In the genomic region with DNA sequence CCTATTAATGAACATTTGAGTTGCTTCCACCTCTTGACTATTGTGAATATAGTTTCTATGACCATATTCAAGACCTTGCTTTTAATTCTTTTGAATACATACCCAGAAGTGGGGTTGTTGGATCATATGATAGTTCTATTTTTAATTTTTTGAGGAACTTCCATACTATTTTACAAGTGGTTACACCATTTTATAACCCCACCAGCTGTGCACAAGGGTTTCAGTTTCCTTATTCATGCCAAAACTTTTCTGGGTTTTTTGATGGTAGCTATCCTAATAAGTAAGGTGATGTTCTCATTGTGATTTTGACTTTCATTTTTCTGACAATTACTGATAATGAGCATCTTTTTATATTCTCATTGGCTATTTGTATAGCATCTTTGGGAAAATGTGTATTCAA, we compare ENCODE assay signal across 22 cellular contexts.
"Had no signal": no experiment of that assay in that cellular context is flagged by ENCODE, and none has a peak within 500 bp of the region (broad histone marks: within the 10 kb centered on the region; RNA-seq: fewer than 3 reads in every experiment).

No MANE protein-coding gene starts in this region.

- H3K4me3 ChIP-seq: breast epithelium, MG63, Peyer's patch had no signal

- DNase-seq: activated B cell treated with CpG ODN at 0.5 μM for 24 hours; activated CD4-positive, alpha-beta T cell treated with anti-CD3 and anti-CD28 coated beads for 1 hour; activated CD4-positive, alpha-beta T cell treated with anti-CD3 and anti-CD28 coated beads, Interleukin-2, amount 10 ng/mL, durations not matched to agents 24 days and 14 days; activated CD4-positive, alpha-beta T cell treated with anti-CD3 and anti-CD28 coated beads, Interleukin-2, amount 50 U/mL, for 48 hours; activated CD8-positive, alpha-beta memory T cell treated with anti-CD3 and anti-CD28 coated beads, Interleukin-2, amount 10 ng/mL, durations not matched to agents 7 days and 5 days; activated effector memory CD4-positive, alpha-beta T cell treated with Interleukin-2 at 50 U/mL for 16 hours; activated naive CD4-positive, alpha-beta T cell; activated T-cell treated with anti-CD3 and anti-CD28 coated beads, Interleukin-2, amount 50 U/mL, for 24 hours; aorta; caudate nucleus; cortex of kidney; MG63; NCI-H1092 treated with DMSO at 0.1 percent for 48 hours; NCI-H1417 treated with DMSO at 0.1 percent for 48 hours; NCI-H1694 treated with DMSO at 0.1 percent for 48 hours; NCI-H2029 treated with DMSO at 0.1 percent for 48 hours; NCI-H524; Peyer's patch; Right ventricle myocardium superior; T-helper 17 cell; T-helper 9 cell had no signal

- ATAC-seq: activated CD8-positive, alpha-beta memory T cell treated with anti-CD3 and anti-CD28 coated beads, Interleukin-2, amount 10 ng/mL, durations not matched to agents 7 days and 5 days; T-helper 17 cell had no signal
